26 cellular contexts compared by ENCODE assay signal in genomic region chr5:159048298-159048697, GRCh38. TPM values are rescaled to one million over a fixed set of nuclear protein-coding genes. Genes with fewer than 3 reads are reported as not detected.
DNase-seq lines count a peak whose midpoint lies in the region; ATAC-seq, FAIRE-seq and TF ChIP-seq lines count a peak whose summit lies in the region.
"Had no signal": no experiment of that assay in that cellular context is flagged by ENCODE, and none has a peak within 500 bp of the region (broad histone marks: within the 10 kb centered on the region; RNA-seq: fewer than 3 reads in every experiment).

No MANE protein-coding gene starts in this region.

- no peaks in the 10 kb centered on the region for H3K27me3 ChIP-seq in DOHH2 (ENCODE audit: control insufficient read depth, low read length)
- H3K27me3 ChIP-seq in OCI-LY1 (ENCODE audit: insufficient read depth, low read length) = no peaks in the 10 kb centered on the region
- no peaks in the 10 kb centered on the region for H3K27me3 ChIP-seq in SK-N-SH (ENCODE audit: insufficient read depth)
- H3K27me3 ChIP-seq in HepG2 (ENCODE audit: control insufficient read depth in 1 of 2, insufficient read depth in 2 of 2, low read length in 2 of 2) = peaks cover 0 to 26% of the 10 kb centered on the region in 2 experiments; a peak in 2 of 5 replicates
- H3K27me3 ChIP-seq: sigmoid colon, vagina had no signal

- intact Hi-C loops in HepG2 (cut with micrococcal nuclease; ENCODE audit: unreplicated experiment) = no loop called here

- in situ Hi-C loops in HepG2 (cut with HindIII; ENCODE audit: extremely low pct_ligation_motif_present, low pct_unique_long_range_greater_than_20kb) = no loop called here

- H3K36me3 Mint-ChIP-seq in glutamatergic neuron (ENCODE audit: unreplicated experiment) = no peaks in the 10 kb centered on the region
- H3K36me3 Mint-ChIP-seq: CD4-positive, CD25-positive, alpha-beta regulatory T cell; natural killer cell had no signal

- H3K4me1 Mint-ChIP-seq in glutamatergic neuron (ENCODE audit: low read depth, unreplicated experiment) = peaks cover 60% of the 10 kb centered on the region

- CTCF ChIA-PET in A549 (lab: Yijun Ruan, JAX) = interaction anchor here (0.6 kb wide), 1 partner anchor 44 kb away, joined by 3 read pairs; no protein-coding TSS in a partner anchor
- CTCF ChIA-PET in SK-N-SH (lab: Yijun Ruan, JAX) = interaction anchor here (0.8 to 1.4 kb wide), 6 partner anchors 14 to 356 kb away, joined by 3 to 5 read pairs (median 3); no protein-coding TSS in a partner anchor
- CTCF ChIA-PET in HepG2 (lab: Yijun Ruan, JAX; ENCODE audit: low intra/inter-chr PET ratio, low total read pairs) = no interaction called here

- H3K9me3 ChIP-seq in A549 (no peaks in the 10 kb centered on the region), DOHH2 (ENCODE audit: control insufficient read depth, insufficient read depth, low read length) (no peaks in the 10 kb centered on the region), OCI-LY1 (ENCODE audit: low read length) (no peaks in the 10 kb centered on the region), SK-N-SH (no peaks in the 10 kb centered on the region), HepG2 (ENCODE audit: low read length) (no peaks in the 10 kb centered on the region)
- H3K9me3 ChIP-seq: heart right ventricle, sigmoid colon, vagina had no signal

- DNase-seq in A549 (ENCODE audit: low read depth in 1 of 2, low spot score in 1 of 2) (peak in 1 of 2 experiments; percentile 4), glutamatergic neuron (no peak), LoVo (ENCODE audit: low spot score) (no peak), NCI-H69 (lab: John Stamatoyannopoulos, UW) (no peak), SK-N-SH (no peak), HepG2 (ENCODE audit: low spot score) (no peak)
- DNase-seq: activated naive CD4-positive, alpha-beta T cell treated with Interleukin-2 at 50 U/mL for 16 hours; activated T-cell treated with anti-CD3 and anti-CD28 coated beads, Interleukin-2, amount 50 U/mL, for 4 hours; CD4-positive, CD25-positive, alpha-beta regulatory T cell; H9; heart right ventricle; natural killer cell; NCI-H187 treated with DMSO at 0.1 percent for 48 hours; NCI-H226; PC-9; SHP77; sigmoid colon; stimulated activated CD4-positive, alpha-beta T cell treated with anti-CD3 and anti-CD28 coated beads, Interleukin-15, amount 100 ng/mL, for 24 hours; stimulated activated CD8-positive, alpha-beta memory T cell treated with anti-CD3 and anti-CD28 coated beads, Interleukin-4, amount 100 ng/mL, for 48 hours; SW 1271 had no signal

- ATAC-seq in A549 = peak; percentile 47 to 59; a peak in 3 of 6 replicates
- ATAC-seq in HepG2 = no peak
- ATAC-seq: activated T-cell treated with anti-CD3 and anti-CD28 coated beads, Interleukin-2, amount 50 U/mL, for 4 hours; heart right ventricle; natural killer cell had no signal

- TF ChIP-seq RAD21 in A549 (conservative IDR thresholded peaks at IDR 0.05 in 1 of 2, IDR thresholded peaks at IDR 0.05 in 1 of 2) = no peak
- no peak for TF ChIP-seq RAD21 in SK-N-SH (IDR thresholded peaks at IDR 0.05; ENCODE audit: low read length)
- no peak for TF ChIP-seq RAD21 in HepG2 (CRISPR knock-in tag; IDR thresholded peaks at IDR 0.05)

- peaks cover 12% of the 10 kb centered on the region for H3K27me3 Mint-ChIP-seq in glutamatergic neuron (ENCODE audit: unreplicated experiment)

- no TSS peak for BruUV-seq in HepG2 (replicated peaks; lab: Mats Ljungman, UMichigan)

- WGBS in A549 (ENCODE audit: missing lambda C conversion rate) = 55% methylated on average over 2 of the region's 2 CpGs
- WGBS in SK-N-SH (ENCODE audit: low lambda C conversion rate) = 61% methylated on average over 2 of the region's 2 CpGs
- no CpG with 5 or more reads among the region's 2 CpGs for WGBS in HepG2 (ENCODE audit: low lambda C conversion rate)

- H4K20me1 ChIP-seq in DOHH2 (ENCODE audit: control insufficient read depth, insufficient read depth, low read depth, low read length) = no peaks in the 10 kb centered on the region
- no peaks in the 10 kb centered on the region for H4K20me1 ChIP-seq in OCI-LY1 (ENCODE audit: insufficient read depth, low read length)
- no peaks in the 10 kb centered on the region for H4K20me1 ChIP-seq in SK-N-SH (ENCODE audit: insufficient read depth)
- no peaks in the 10 kb centered on the region for H4K20me1 ChIP-seq in HepG2 (ENCODE audit: insufficient read depth, low read length)

- TF ChIP-seq CTCF in A549 (IDR thresholded peaks at IDR 0.05) = no peak
- peak; percentile 17 for TF ChIP-seq CTCF in DOHH2 (IDR thresholded peaks at IDR 0.05; ENCODE audit: low read depth, low read length, poor library complexity, severe bottlenecking)
- peak; percentile 24; the same call in 1 of the 2 replicates for TF ChIP-seq CTCF in OCI-LY1 (IDR thresholded peaks at IDR 0.05; ENCODE audit: low read length)
- TF ChIP-seq CTCF in glutamatergic neuron (IDR thresholded peaks at IDR 0.05; ENCODE audit: partially characterized antibody, unreplicated experiment) = no peak
- TF ChIP-seq CTCF in SK-N-SH (IDR thresholded peaks at IDR 0.05) = no peak
- no peak for TF ChIP-seq CTCF in HepG2 (CRISPR knock-in tag; IDR thresholded peaks at IDR 0.05)

- TF ChIP-seq EP300 in A549 (IDR thresholded peaks at IDR 0.05) = no peak
- no peak for TF ChIP-seq EP300 in SK-N-SH (IDR thresholded peaks at IDR 0.05; ENCODE audit: borderline replicate concordance in 1 of 2, low read depth in 1 of 2, low read length in 1 of 2)
- TF ChIP-seq EP300 in HepG2 (IDR thresholded peaks at IDR 0.05; ENCODE audit: low read depth in 2 of 2, low read length in 2 of 2) = no peak
- no peak for TF ChIP-seq EP300 in HepG2 (CRISPR knock-in tag; IDR thresholded peaks at IDR 0.05; ENCODE audit: borderline replicate concordance)

- H3K36me3 ChIP-seq in DOHH2 (ENCODE audit: control insufficient read depth, low read length) (peaks cover 5% of the 10 kb centered on the region; the same call in 1 of the 2 replicates), OCI-LY1 (ENCODE audit: insufficient read depth, low read length) (no peaks in the 10 kb centered on the region), SK-N-SH (replicated peaks in 1 of 2; ENCODE audit: control insufficient read depth in 1 of 2, insufficient read depth in 2 of 2, low read length in 1 of 2) (no peaks in the 10 kb centered on the region), HepG2 (replicated peaks in 1 of 2; ENCODE audit: control insufficient read depth in 1 of 2, insufficient read depth in 2 of 2, low read length in 2 of 2) (no peaks in the 10 kb centered on the region)
- H3K36me3 ChIP-seq: heart right ventricle, sigmoid colon, vagina had no signal

- H3K9me2 ChIP-seq in DOHH2 (replicated peaks; ENCODE audit: control insufficient read depth, low read length) = no peaks in the 10 kb centered on the region
- H3K9me2 ChIP-seq in OCI-LY1 (ENCODE audit: low read depth, low read length) = no peaks in the 10 kb centered on the region
- no peaks in the 10 kb centered on the region for H3K9me2 ChIP-seq in SK-N-SH

- H2AFZ ChIP-seq in OCI-LY1 (ENCODE audit: low read length) = no peak overlapping the region
- H2AFZ ChIP-seq in SK-N-SH (ENCODE audit: low read depth) = no peak overlapping the region
- H2AFZ ChIP-seq in HepG2 (ENCODE audit: low read length) = no peak overlapping the region
- H2AFZ ChIP-seq: parathyroid adenoma, PC-9 had no signal

- H3K4me3 Mint-ChIP-seq in glutamatergic neuron (ENCODE audit: unreplicated experiment) = peak overlapping the region; percentile 7
- H3K4me3 Mint-ChIP-seq: activated T-cell treated with anti-CD3 and anti-CD28 coated beads, Interleukin-2, amount 50 U/mL, for 4 hours; CD4-positive, CD25-positive, alpha-beta regulatory T cell; dendritic cell treated with granulocyte-macrophage colony-stimulating factor and Interleukin-4, amounts not matched to agents 40 ng/mL and 50 ng/mL, for 4 days; H9; natural killer cell had no signal

- peaks cover 32% of the 10 kb centered on the region for H3F3A ChIP-seq in DOHH2 (ENCODE audit: control insufficient read depth, insufficient read depth)
- H3F3A ChIP-seq in OCI-LY1 (ENCODE audit: insufficient read depth, low read length) = no peaks in the 10 kb centered on the region
- H3F3A ChIP-seq in SK-N-SH (replicated peaks; ENCODE audit: insufficient read depth) = no peaks in the 10 kb centered on the region

- H3K9ac ChIP-seq in OCI-LY1 (ENCODE audit: low read length) = no peak overlapping the region; the same call in 1 of the 2 replicates
- H3K9ac ChIP-seq in SK-N-SH = no peak overlapping the region
- no peak overlapping the region for H3K9ac ChIP-seq in HepG2 (ENCODE audit: insufficient read depth, low read depth, low read length)
- H3K9ac ChIP-seq: parathyroid adenoma had no signal

- no peak for TF ChIP-seq POLR2A in A549 (IDR thresholded peaks at IDR 0.05; ENCODE audit: low read length)
- TF ChIP-seq POLR2A in HepG2 (IDR thresholded peaks at IDR 0.05; ENCODE audit: insufficient read depth in 1 of 2, low read depth in 2 of 2, low read length in 2 of 2) = no peak

- H3K79me2 ChIP-seq in DOHH2 (ENCODE audit: control insufficient read depth, low read length) = peaks cover 75% of the 10 kb centered on the region
- H3K79me2 ChIP-seq in OCI-LY1 (ENCODE audit: insufficient read depth, low read length) = peaks cover 44% of the 10 kb centered on the region
- H3K79me2 ChIP-seq in SK-N-SH (ENCODE audit: insufficient read depth) = no peaks in the 10 kb centered on the region
- H3K79me2 ChIP-seq in HepG2 (ENCODE audit: insufficient read depth, low read length) = no peaks in the 10 kb centered on the region
- H3K79me2 ChIP-seq: parathyroid adenoma had no signal

- H3K4me1 ChIP-seq in A549 (no peaks in the 10 kb centered on the region), DOHH2 (ENCODE audit: control insufficient read depth, low read length) (peaks cover 98% of the 10 kb centered on the region), OCI-LY1 (ENCODE audit: insufficient read depth, low read length, severe bottlenecking) (peaks cover 99% of the 10 kb centered on the region), SK-N-SH (ENCODE audit: control insufficient read depth in 1 of 2, insufficient read depth in 2 of 2, low read depth in 1 of 2, low read length in 1 of 2) (peaks cover 0 to 3% of the 10 kb centered on the region in 2 experiments; a peak in 1 of 4 replicates), HepG2 (ENCODE audit: insufficient read depth, low read length) (no peaks in the 10 kb centered on the region)
- H3K4me1 ChIP-seq: parathyroid adenoma had no signal

- H3K27ac ChIP-seq in A549 (no peak overlapping the region), DOHH2 (ENCODE audit: low read depth, low read length) (no peak overlapping the region), OCI-LY1 (ENCODE audit: low read depth, low read length, poor library complexity, severe bottlenecking) (peak overlapping the region; percentile 97), SK-N-SH (ENCODE audit: low read depth in 2 of 2, low read length in 1 of 2) (no peak overlapping the region), HepG2 (ENCODE audit: extremely low read length, insufficient read depth, low read length) (no peak overlapping the region)
- H3K27ac ChIP-seq: parathyroid adenoma, PC-9, vagina had no signal

- POLR2A ChIA-PET in A549 (lab: Yijun Ruan, JAX) = no interaction called here
- POLR2A ChIA-PET in SK-N-SH (lab: Yijun Ruan, JAX) = no interaction called here
- POLR2A ChIA-PET in HepG2 (lab: Yijun Ruan, JAX) = no interaction called here

- FAIRE-seq in A549 (lab: Jason Lieb, UNC) (no peak), HepG2 (lab: Jason Lieb, UNC) (no peak)

- H3K27ac Mint-ChIP-seq in glutamatergic neuron (ENCODE audit: unreplicated experiment) = no peak overlapping the region
- H3K27ac Mint-ChIP-seq: CD4-positive, CD25-positive, alpha-beta regulatory T cell; dendritic cell treated with granulocyte-macrophage colony-stimulating factor and Interleukin-4, amounts not matched to agents 40 ng/mL and 50 ng/mL, for 4 days; H9; natural killer cell had no signal

- H3K4me2 ChIP-seq in A549 = no peak overlapping the region
- H3K4me2 ChIP-seq in DOHH2 (ENCODE audit: low read length) = no peak overlapping the region
- H3K4me2 ChIP-seq in OCI-LY1 (ENCODE audit: low read length) = no peak overlapping the region; the same call in 1 of the 2 replicates
- H3K4me2 ChIP-seq in SK-N-SH = no peak overlapping the region
- no peak overlapping the region for H3K4me2 ChIP-seq in HepG2 (ENCODE audit: low read depth, low read length)
- H3K4me2 ChIP-seq: PC-9 had no signal

- H3K4me3 ChIP-seq in A549 (no peak overlapping the region), DOHH2 (ENCODE audit: low read length) (no peak overlapping the region), OCI-LY1 (ENCODE audit: low read depth, low read length, poor library complexity, severe bottlenecking) (no peak overlapping the region), SK-N-SH (ENCODE audit: low read depth in 2 of 2, low read length in 1 of 2) (no peak overlapping the region), HepG2 (replicated peaks in 1 of 3; ENCODE audit: insufficient read depth in 1 of 3, low read depth in 2 of 3, low read length in 3 of 3) (no peak overlapping the region)
- H3K4me3 ChIP-seq: heart right ventricle, PC-9, sigmoid colon, vagina had no signal

- H3K9me3 Mint-ChIP-seq in glutamatergic neuron (ENCODE audit: unreplicated experiment) = peaks cover 24% of the 10 kb centered on the region
- H3K9me3 Mint-ChIP-seq: activated T-cell treated with anti-CD3 and anti-CD28 coated beads, Interleukin-2, amount 50 U/mL, for 4 hours; CD4-positive, CD25-positive, alpha-beta regulatory T cell; dendritic cell treated with granulocyte-macrophage colony-stimulating factor and Interleukin-4, amounts not matched to agents 40 ng/mL and 50 ng/mL, for 4 days; natural killer cell had no signal

RNA-seq across cellular contexts. Expression of gene EBF1, which starts 51.4 kb away (rescaled TPM):
- polyA plus RNA-seq in A549 (2011; rRNA removed) = 1.8 and 2.4 TPM in 2 replicates
- 0.79 and 0.81 TPM in 2 replicates for polyA plus RNA-seq in A549 (2012; cell fraction: cytosol; rRNA removed)
- 1.4 and 1.8 TPM in 2 replicates for polyA plus RNA-seq in A549 (2012; cell fraction: nucleus; rRNA removed)
- polyA plus RNA-seq in A549 (2017; fragmentation: RNase III; extraction: RNeasy Plus Mini Kit Qiagen cat#74134 plus additional on column Dnase treatment) = 0.33 to 0.50 TPM (median 0.44 TPM) in 3 replicates
- 11.9 and 13.0 TPM in 2 replicates for polyA minus RNA-seq in A549 (2011; rRNA and poly(A)+ RNA removed)
- 412 TPM for total RNA-seq in glutamatergic neuron (ENCODE audit: unreplicated experiment)
- 0.26 and 0.36 TPM in 2 replicates for polyA plus RNA-seq in SK-N-SH (2012; rRNA removed)
- polyA plus RNA-seq in SK-N-SH (2012; cell fraction: cytosol; rRNA removed) = 0.23 and 0.33 TPM in 2 replicates
- 0.42 TPM in 2 replicates for polyA plus RNA-seq in SK-N-SH (2012; cell fraction: nucleus; rRNA removed)
- total RNA-seq in HepG2 (2016; rRNA removed; fragmentation: Illumina TruSeq; extraction: Trizol) = not detected in 2 replicates
- not detected in 2 replicates for total RNA-seq in HepG2 (2016; cell fraction: cytosol; rRNA removed; fragmentation: Illumina TruSeq; extraction: Trizol; ENCODE audit: low read depth)
- total RNA-seq in HepG2 (2016; cell fraction: insoluble cytoplasmic fraction; rRNA removed; fragmentation: Illumina TruSeq; extraction: Trizol) = not detected in 2 replicates
- not detected in 2 replicates for total RNA-seq in HepG2 (2016; cell fraction: membrane; rRNA removed; fragmentation: Illumina TruSeq; extraction: Trizol)
- total RNA-seq in HepG2 (2016; cell fraction: nucleus; rRNA removed; fragmentation: Illumina TruSeq; extraction: Trizol) = not detected in 2 replicates
- polyA plus RNA-seq in HepG2 (2011; rRNA removed) = not detected in 2 replicates
- polyA plus RNA-seq in HepG2 (2011; cell fraction: cytosol; rRNA removed) = not detected in 2 replicates
- not detected in 2 replicates for polyA plus RNA-seq in HepG2 (2011; cell fraction: nucleus; rRNA removed)
- polyA plus RNA-seq in HepG2 (2012) = not detected in 2 replicates
- polyA plus RNA-seq in HepG2 (2016; cell fraction: cytosol; fragmentation: Illumina TruSeq; extraction: Trizol; ENCODE audit: low read depth) = not detected in 2 replicates
- polyA plus RNA-seq in HepG2 (2016; cell fraction: insoluble cytoplasmic fraction; fragmentation: Illumina TruSeq; extraction: Trizol; ENCODE audit: low read depth) = not detected in 2 replicates
- not detected in 2 replicates for polyA plus RNA-seq in HepG2 (2016; cell fraction: membrane; fragmentation: Illumina TruSeq; extraction: Trizol; ENCODE audit: low read depth)
- not detected in 2 replicates for polyA plus RNA-seq in HepG2 (2016; cell fraction: nucleus; fragmentation: Illumina TruSeq; extraction: Trizol; ENCODE audit: insufficient read depth, low read depth)
- polyA minus RNA-seq in HepG2 (2011; rRNA and poly(A)+ RNA removed; ENCODE audit: low replicate concordance) = 0.14 TPM in 1 of 2 replicates, not detected in the other
- polyA minus RNA-seq in HepG2 (2011; cell fraction: cytosol; rRNA and poly(A)+ RNA removed) = not detected in 2 replicates
- not detected in 2 replicates for polyA minus RNA-seq in HepG2 (2011; cell fraction: nucleus; rRNA and poly(A)+ RNA removed)
- total RNA-seq: activated CD8-positive, alpha-beta memory T cell treated with anti-CD3 and anti-CD28 coated beads for 36 hours; H9; PC-9 had no signal

Comparison
In these comparisons a context has a peak if more than half of its experiments do, and no peak if none do; other contexts are left out.
1. CTCF ChIP-seq: peak in DOHH2 (single experiment) and OCI-LY1 (single experiment); none in A549 (single experiment), glutamatergic neuron (single experiment), SK-N-SH (single experiment) and HepG2 (single experiment).